18 cellular contexts compared by ENCODE assay signal in the genomic region with DNA sequence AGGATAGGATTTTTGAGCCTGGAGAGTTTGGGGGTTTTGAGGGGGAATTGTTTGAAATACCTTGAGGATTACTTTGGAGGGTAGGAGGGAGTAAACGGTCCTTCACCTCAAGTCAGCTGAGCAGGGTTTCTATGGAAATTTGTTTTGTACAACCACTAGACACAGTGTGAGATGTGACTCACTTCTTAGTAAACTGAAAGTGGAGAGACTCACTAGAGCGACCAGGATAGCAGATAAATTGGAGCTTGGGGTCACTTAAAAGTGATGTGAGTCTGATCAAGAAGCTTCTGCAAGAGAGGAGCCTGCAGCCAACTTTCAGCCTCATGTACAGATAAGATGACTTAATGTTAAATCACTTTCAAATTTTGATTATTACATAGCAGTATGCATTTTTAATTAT.
DNase-seq lines count a peak whose midpoint lies in the region; ATAC-seq, FAIRE-seq and TF ChIP-seq lines count a peak whose summit lies in the region.
"Had no signal": no experiment of that assay in that cellular context is flagged by ENCODE, and none has a peak within 500 bp of the region (broad histone marks: within the 10 kb centered on the region; RNA-seq: fewer than 3 reads in every experiment).

No MANE protein-coding gene starts in this region.

- H3K27ac ChIP-seq in HCT116 (ENCODE audit: low read depth, low read length): no peak overlapping the region
- no peak overlapping the region for H3K27ac ChIP-seq in Panc1 (ENCODE audit: low read length)
- no peak overlapping the region for H3K27ac ChIP-seq in endothelial cell of umbilical vein (ENCODE audit: insufficient read depth, low read depth, low read length)
- H3K27ac ChIP-seq in left lung: no peak overlapping the region
- H3K27ac ChIP-seq in tibial artery: no peak overlapping the region
- H3K27ac ChIP-seq: colonic mucosa, gastroesophageal sphincter, prostate gland, RWPE1, thoracic aorta had no signal

- dilution Hi-C loops in endothelial cell of umbilical vein (cut with MboI; ENCODE audit: extremely low pct_ligation_motif_present, low sequenced_read_pairs): no loop called here

- FAIRE-seq in endothelial cell of umbilical vein (lab: Jason Lieb, UNC): peak; percentile 57
- FAIRE-seq: D721Med had no signal

- in situ Hi-C loops in Panc1 (cut with HindIII; ENCODE audit: low pct_unique_long_range_greater_than_20kb, low sequenced_read_pairs): no loop called here

- POLR2A ChIA-PET in HCT116 (lab: Charles Lee): no interaction called here
- POLR2A ChIA-PET in Panc1 (lab: Charles Lee): no interaction called here
- POLR2A ChIA-PET in endothelial cell of umbilical vein (lab: Charles Lee): no interaction called here

- CTCF ChIA-PET in HCT116 (lab: Charles Lee) (no interaction called here), Panc1 (lab: Charles Lee) (no interaction called here), endothelial cell of umbilical vein (lab: Charles Lee) (interaction anchor here (1.4 kb wide), 1 partner anchor 11 kb away, joined by 4 read pairs; no protein-coding TSS in a partner anchor)

- TF ChIP-seq RAD21 in HCT116 (IDR thresholded peaks at IDR 0.05; ENCODE audit: low read depth): no peak

- H3K4me3 ChIP-seq in HCT116 (replicated peaks in 1 of 2; ENCODE audit: low read depth in 1 of 2, low read length in 2 of 2): no peak overlapping the region
- no peak overlapping the region for H3K4me3 ChIP-seq in Panc1 (ENCODE audit: low read depth in 2 of 2, low read length in 2 of 2)
- no peak overlapping the region for H3K4me3 ChIP-seq in endothelial cell of umbilical vein (replicated peaks in 1 of 3; ENCODE audit: insufficient read depth in 1 of 3, low read depth in 1 of 3, low read length in 3 of 3)
- no peak overlapping the region for H3K4me3 ChIP-seq in left lung
- H3K4me3 ChIP-seq in tibial artery: no peak overlapping the region
- H3K4me3 ChIP-seq: colonic mucosa, gastroesophageal sphincter, prostate gland, thoracic aorta had no signal

- H3K79me2 ChIP-seq in HCT116 (ENCODE audit: insufficient read depth, low read length) (no peaks in the 10 kb centered on the region), endothelial cell of umbilical vein (ENCODE audit: control insufficient read depth, insufficient read depth, low read length) (no peaks in the 10 kb centered on the region)

- BruUV-seq in HCT116 (replicated peaks; lab: Mats Ljungman, UMichigan): no TSS peak
- no TSS peak for BruUV-seq in Panc1 (replicated peaks; lab: Mats Ljungman, UMichigan)
- no TSS peak for BruUV-seq in endothelial cell of umbilical vein (replicated peaks; lab: Mats Ljungman, UMichigan)

- RAD21 ChIA-PET in HCT116 (lab: Charles Lee; ENCODE audit: low non-redundant PET in 1 of 2, low total read pairs in 2 of 2, uncharacterized antibody in 2 of 2, unreplicated experiment in 2 of 2): no interaction called here

- H3K36me3 ChIP-seq in HCT116 (ENCODE audit: control insufficient read depth in 1 of 2, insufficient read depth in 2 of 2, low read length in 2 of 2) (no peaks in the 10 kb centered on the region), Panc1 (ENCODE audit: control insufficient read depth, insufficient read depth, low read length) (no peaks in the 10 kb centered on the region), endothelial cell of umbilical vein (ENCODE audit: control insufficient read depth in 2 of 2, extremely low read depth in 1 of 2, insufficient read depth in 2 of 2, low read length in 2 of 2) (no peaks in the 10 kb centered on the region), left lung (no peaks in the 10 kb centered on the region), tibial artery (no peaks in the 10 kb centered on the region)
- H3K36me3 ChIP-seq: colonic mucosa, gastroesophageal sphincter, prostate gland, thoracic aorta had no signal

- H3K9ac ChIP-seq in HCT116 (ENCODE audit: low read length) (no peak overlapping the region), endothelial cell of umbilical vein (replicated peaks; ENCODE audit: extremely low read depth, insufficient read depth, low read length) (no peak overlapping the region)

- no peaks in the 10 kb centered on the region for H3K9me2 ChIP-seq in HCT116 (ENCODE audit: insufficient read depth)

- DNase-seq in HCT116 (ENCODE audit: low read depth, low spot score) (no peak), Panc1 (ENCODE audit: low read depth, low spot score) (no peak), endothelial cell of umbilical vein (ENCODE audit: low read depth, low spot score) (no peak), renal cortical epithelial cell (ENCODE audit: low read depth) (peak; percentile 11), left lung (no peak), tibial artery (no peak)
- DNase-seq: amniotic stem cell, colonic mucosa, natural killer cell, NCI-H2029 treated with DMSO at 0.1 percent for 48 hours, NCI-H748 treated with DMSO at 0.1 percent for 48 hours had no signal

- no peak for ATAC-seq in HCT116
- peak; percentile 74; the same call in 1 of the 2 replicates for ATAC-seq in Panc1
- ATAC-seq in HG02678 (IDR thresholded peaks at IDR 0.05; ENCODE audit: unreplicated experiment): no peak
- no peak for ATAC-seq in left lung
- ATAC-seq: gastroesophageal sphincter, natural killer cell, WTC11 had no signal

- no peaks in the 10 kb centered on the region for H3K27me3 ChIP-seq in HCT116 (ENCODE audit: insufficient read depth, low read length)
- no peaks in the 10 kb centered on the region for H3K27me3 ChIP-seq in Panc1 (ENCODE audit: control insufficient read depth, insufficient read depth, low read length)
- H3K27me3 ChIP-seq in endothelial cell of umbilical vein (ENCODE audit: control insufficient read depth in 2 of 2, insufficient read depth in 2 of 2, low read length in 2 of 2): no peaks in the 10 kb centered on the region
- H3K27me3 ChIP-seq in left lung: no peaks in the 10 kb centered on the region
- no peaks in the 10 kb centered on the region for H3K27me3 ChIP-seq in tibial artery
- H3K27me3 ChIP-seq: colonic mucosa, gastroesophageal sphincter had no signal

- H3K4me1 ChIP-seq in HCT116 (ENCODE audit: control insufficient read depth in 1 of 2, insufficient read depth in 2 of 2, low read length in 2 of 2) (no peaks in the 10 kb centered on the region), Panc1 (ENCODE audit: control insufficient read depth, insufficient read depth, low read length) (peaks cover 10% of the 10 kb centered on the region), endothelial cell of umbilical vein (ENCODE audit: control insufficient read depth, extremely low read depth, insufficient read depth, low read length) (no peaks in the 10 kb centered on the region), left lung (no peaks in the 10 kb centered on the region), tibial artery (no peaks in the 10 kb centered on the region)
- H3K4me1 ChIP-seq: colonic mucosa, gastroesophageal sphincter, prostate gland had no signal

- TF ChIP-seq POLR2A in HCT116 (IDR thresholded peaks at IDR 0.05; ENCODE audit: borderline replicate concordance, extremely low read depth, insufficient read depth, insufficient read length) (no peak), endothelial cell of umbilical vein (IDR thresholded peaks at IDR 0.05; ENCODE audit: low read depth, low read length) (no peak)

- no peaks in the 10 kb centered on the region for H3K9me3 ChIP-seq in HCT116 (ENCODE audit: control insufficient read depth in 1 of 2, insufficient read depth in 1 of 2, low read depth in 1 of 2, low read length in 2 of 2)
- H3K9me3 ChIP-seq in Panc1 (ENCODE audit: control insufficient read depth, insufficient read depth, low read depth, low read length): peaks cover 3% of the 10 kb centered on the region; the same call in 1 of the 2 replicates
- no peaks in the 10 kb centered on the region for H3K9me3 ChIP-seq in endothelial cell of umbilical vein (replicated peaks; ENCODE audit: control insufficient read depth, insufficient read depth, low read length)
- H3K9me3 ChIP-seq in left lung: no peaks in the 10 kb centered on the region
- no peaks in the 10 kb centered on the region for H3K9me3 ChIP-seq in tibial artery
- H3K9me3 ChIP-seq: colonic mucosa, gastroesophageal sphincter, prostate gland, thoracic aorta had no signal

- intact Hi-C loops in HCT116 (cut with micrococcal nuclease): loop anchor here (10.0 kb wide), 1 partner anchor 616 kb away; no protein-coding TSS in a partner anchor
- intact Hi-C loops in Panc1 (cut with micrococcal nuclease; ENCODE audit: unreplicated experiment): no loop called here
- intact Hi-C loops in endothelial cell of umbilical vein (cut with micrococcal nuclease): no loop called here
- intact Hi-C loops in left lung (cut with DNase I): no loop called here
- intact Hi-C loops in tibial artery (cut with DNase I; ENCODE audit: low total_unique reads): no loop called here

- H4K20me1 ChIP-seq in HCT116 (ENCODE audit: insufficient read depth): no peaks in the 10 kb centered on the region
- no peaks in the 10 kb centered on the region for H4K20me1 ChIP-seq in endothelial cell of umbilical vein (replicated peaks; ENCODE audit: control insufficient read depth, extremely low read depth, insufficient read depth, low read length)

- H2AFZ ChIP-seq in HCT116 (ENCODE audit: low read depth, low read length, poor library complexity, severe bottlenecking): peak overlapping the region; percentile 2
- no peak overlapping the region for H2AFZ ChIP-seq in endothelial cell of umbilical vein (ENCODE audit: low read depth, low read length)

- H3K4me2 ChIP-seq in HCT116 (ENCODE audit: low read length): no peak overlapping the region
- H3K4me2 ChIP-seq in endothelial cell of umbilical vein (ENCODE audit: insufficient read depth, low read length): no peak overlapping the region

- TF ChIP-seq CTCF in HCT116 (IDR thresholded peaks at IDR 0.05 in 2 of 3, conservative IDR thresholded peaks at IDR 0.05 in 1 of 3; ENCODE audit: borderline replicate concordance in 1 of 3, insufficient read depth in 1 of 3, low read depth in 2 of 3, low read length in 2 of 3): no peak
- TF ChIP-seq CTCF in Panc1 (IDR thresholded peaks at IDR 0.05): no peak
- no peak for TF ChIP-seq CTCF in endothelial cell of umbilical vein (IDR thresholded peaks at IDR 0.05; ENCODE audit: extremely low read depth in 1 of 2, insufficient read depth in 1 of 2, low read depth in 1 of 2, low read length in 2 of 2)
- no peak for TF ChIP-seq CTCF in left lung (IDR thresholded peaks at IDR 0.05)
- no peak for TF ChIP-seq CTCF in tibial artery (IDR thresholded peaks at IDR 0.05)

- no peaks in the 10 kb centered on the region for H3K9me1 ChIP-seq in endothelial cell of umbilical vein (replicated peaks; ENCODE audit: control insufficient read depth, extremely low read depth, insufficient read depth, low read length)

TF ChIP-seq in HCT116, 20 proteins besides CTCF, POLR2A, EP300 and RAD21 (continues in another document):
- no peak for TF ChIP-seq TCF7L2 (IDR thresholded peaks at IDR 0.05; ENCODE audit: borderline replicate concordance, extremely low read depth, insufficient read depth, insufficient read length)
- TF ChIP-seq FOSL1 (IDR thresholded peaks at IDR 0.05; ENCODE audit: low read depth): no peak
- TF ChIP-seq POLR2AphosphoS5 (IDR thresholded peaks at IDR 0.05; ENCODE audit: low read depth, low read length): no peak

TF ChIP-seq in endothelial cell of umbilical vein, 7 proteins besides CTCF, POLR2A, EP300 and RAD21 (continues in another document):
- TF ChIP-seq FOS (IDR thresholded peaks at IDR 0.05; ENCODE audit: borderline replicate concordance, insufficient read depth, low read length) (no peak), MYC (IDR thresholded peaks at IDR 0.05; ENCODE audit: low read depth, low read length) (no peak)
